Comparison of ENCODE assay signal across 13 cellular contexts in genomic region chr16:69741519-69741918, GRCh38. TPM values are rescaled to one million over a fixed set of nuclear protein-coding genes. Genes with fewer than 3 reads are reported as not detected.
DNase-seq lines count a peak whose midpoint lies in the region; ATAC-seq and TF ChIP-seq lines count a peak whose summit lies in the region.
"Had no signal": no experiment of that assay in that cellular context is flagged by ENCODE, and none has a peak within 500 bp of the region (broad histone marks: within the 10 kb centered on the region; RNA-seq: fewer than 3 reads in every experiment).

No MANE protein-coding gene starts in this region.

- H4K20me1 ChIP-seq in OCI-LY7 (ENCODE audit: insufficient read depth, low read length), result no peaks in the 10 kb centered on the region

- intact Hi-C loops in colonic mucosa (cut with DNase I) (no loop called here), mucosa of descending colon (cut with DNase I, micrococcal nuclease) (no loop called here), OCI-LY7 (cut with micrococcal nuclease; ENCODE audit: unreplicated experiment) (no loop called here)

- H3K27ac ChIP-seq in Peyer's patch (peak overlapping the region in 3 of 4 donors; percentile 36 to 57 (median 38)), colonic mucosa (peak overlapping the region; percentile 18), OCI-LY7 (ENCODE audit: low read depth, low read length, poor library complexity, severe bottlenecking) (no peak overlapping the region)
- H3K27ac ChIP-seq: pancreas had no signal

- CTCF ChIA-PET in OCI-LY7 (lab: Charles Lee; ENCODE audit: unreplicated experiment), result no interaction called here

- H3K36me3 ChIP-seq in Peyer's patch (peaks cover 0 to 61% (median 0%) of the 10 kb centered on the region in 3 donors), colonic mucosa (peaks cover 9% of the 10 kb centered on the region), mucosa of descending colon (ENCODE audit: low read depth) (no peaks in the 10 kb centered on the region), OCI-LY7 (ENCODE audit: insufficient read depth, low read length) (peaks cover 76% of the 10 kb centered on the region)

- H3K4me3 ChIP-seq in Peyer's patch, result no peak overlapping the region
- H3K4me3 ChIP-seq in colonic mucosa, result no peak overlapping the region
- no peak overlapping the region for H3K4me3 ChIP-seq in mucosa of descending colon
- H3K4me3 ChIP-seq in OCI-LY7 (ENCODE audit: low read depth, low read length, poor library complexity, severe bottlenecking), result no peak overlapping the region
- H3K4me3 ChIP-seq: pancreas had no signal

- DNase-seq in Ammon's horn (ENCODE audit: low spot score), result peak; percentile 42
- DNase-seq in Peyer's patch, result no peak
- no peak for DNase-seq in colonic mucosa
- no peak for DNase-seq in mucosa of descending colon
- DNase-seq in OCI-LY7 (ENCODE audit: low spot score), result no peak
- no peak for DNase-seq in stimulated activated naive CD4-positive, alpha-beta T cell treated with Interleukin-2 at 50 U/mL for 16 hours (lab: John Stamatoyannopoulos, UW)
- DNase-seq in activated gamma-delta T cell treated with Interleukin-2 at 50 U/mL for 16 hours, result no peak
- DNase-seq: effector memory CD8-positive, alpha-beta T cell; Karpas-422; NCI-H2171; stimulated activated CD8-positive, alpha-beta memory T cell treated with anti-CD3 and anti-CD28 coated beads, Interleukin-4, amount 100 ng/mL, for 48 hours had no signal

- H3K4me1 ChIP-seq in Peyer's patch (peaks cover 0 to 7% (median 2%) of the 10 kb centered on the region in 4 donors), colonic mucosa (peaks cover 6% of the 10 kb centered on the region), mucosa of descending colon (ENCODE audit: low read depth) (peaks cover 7% of the 10 kb centered on the region), OCI-LY7 (ENCODE audit: insufficient read depth, low read length, poor library complexity, severe bottlenecking) (no peaks in the 10 kb centered on the region)
- H3K4me1 ChIP-seq: pancreas had no signal

- H3K9me2 ChIP-seq in OCI-LY7 (ENCODE audit: insufficient read depth, low read length), result no peaks in the 10 kb centered on the region

- H3K9ac ChIP-seq in colonic mucosa (ENCODE audit: low read depth in 2 of 2, low read length in 2 of 2), result peak overlapping the region in 1 of 2 donors; percentile 43

- TF ChIP-seq CTCF in Peyer's patch (IDR thresholded peaks at IDR 0.05) (no peak), colonic mucosa (IDR thresholded peaks at IDR 0.05) (no peak), mucosa of descending colon (IDR thresholded peaks at IDR 0.05) (no peak), OCI-LY7 (conservative IDR thresholded peaks at IDR 0.05; ENCODE audit: low read length) (no peak)

- no peak for TF ChIP-seq POLR2A in Peyer's patch (IDR thresholded peaks at IDR 0.05)

- ATAC-seq in mucosa of descending colon (peak; percentile 17), HG03025 (IDR thresholded peaks at IDR 0.05; ENCODE audit: low FRiP score, unreplicated experiment) (no peak)
- ATAC-seq: effector memory CD8-positive, alpha-beta T cell had no signal

- no TSS peak for BruUV-seq in OCI-LY7 (replicated peaks; lab: Mats Ljungman, UMichigan)

- no peaks in the 10 kb centered on the region for H3K9me3 ChIP-seq in Peyer's patch
- H3K9me3 ChIP-seq in colonic mucosa, result no peaks in the 10 kb centered on the region
- H3K9me3 ChIP-seq in mucosa of descending colon, result no peaks in the 10 kb centered on the region
- no peaks in the 10 kb centered on the region for H3K9me3 ChIP-seq in OCI-LY7 (ENCODE audit: low read length)
- H3K9me3 ChIP-seq: pancreas had no signal

- POLR2A ChIA-PET in OCI-LY7 (lab: Charles Lee), result interaction anchor here (1.2 to 1.9 kb wide), 2 partner anchors 13 to 15 kb away, joined by 3 to 9 read pairs; partner anchors contain the start of genes NOB1 and NQO1

- no peak overlapping the region for H2AFZ ChIP-seq in OCI-LY7 (ENCODE audit: low read length)

- H3K27me3 ChIP-seq in Peyer's patch (no peaks in the 10 kb centered on the region), colonic mucosa (no peaks in the 10 kb centered on the region)
- H3K27me3 ChIP-seq: pancreas had no signal

- H3K79me2 ChIP-seq in OCI-LY7 (ENCODE audit: insufficient read depth, low read depth, low read length), result no peaks in the 10 kb centered on the region

- no peak overlapping the region for H3K4me2 ChIP-seq in OCI-LY7 (ENCODE audit: low read length)

RNA-seq across cellular contexts. Expression of gene NOB1, which starts 13.2 kb away (rescaled TPM):
- total RNA-seq in Peyer's patch (10 to 100 TPM; 13.5 to 37.1 (median 27.7) TPM), colonic mucosa (10 to 100 TPM; 36.3 to 45.8 TPM), mucosa of descending colon (10 to 100 TPM; 36.1 to 38.9 (median 36.4) TPM), OCI-LY7 (2022) (62.2 and 68.7 TPM in 2 replicates)
- 29.3 and 36.9 TPM in 2 replicates for total RNA-seq in OCI-LY7 (2014; rRNA removed; shearing (Covaris generic))

RNA-seq across cellular contexts. Expression of gene NQO1, which starts 15.2 kb away (rescaled TPM):
- 100 to 1,000 TPM in 3 of 4 donors, 10 to 100 TPM in 1; 42.4 to 311 (median 144) TPM for total RNA-seq in Peyer's patch
- 100 to 1,000 TPM in 1 of 2 donors, 10 to 100 TPM in 1; 94.6 to 134 TPM for total RNA-seq in colonic mucosa
- 100 to 1,000 TPM in 1 of 3 donors, 10 to 100 TPM in 2; 41.2 to 133 (median 87.4) TPM for total RNA-seq in mucosa of descending colon
- total RNA-seq in OCI-LY7 (2014; rRNA removed; shearing (Covaris generic)), result 3.2 and 3.6 TPM in 2 replicates
- total RNA-seq in OCI-LY7 (2022), result 4.1 TPM in 2 replicates

RNA-seq across cellular contexts. Expression of gene WWP2, which starts 20.6 kb away (rescaled TPM):
- total RNA-seq in Peyer's patch, result 100 to 1,000 TPM in 3 of 4 donors, 10 to 100 TPM in 1; 93.5 to 199 (median 111) TPM
- 100 to 1,000 TPM in 1 of 2 donors, 10 to 100 TPM in 1; 73.2 to 102 TPM for total RNA-seq in colonic mucosa
- 100 to 1,000 TPM in 1 of 3 donors, 10 to 100 TPM in 2; 70.2 to 110 (median 94.2) TPM for total RNA-seq in mucosa of descending colon
- total RNA-seq in OCI-LY7 (2014; rRNA removed; shearing (Covaris generic)), result 20.8 and 30.3 TPM in 2 replicates
- total RNA-seq in OCI-LY7 (2022), result 43.4 and 45.6 TPM in 2 replicates

Comparison
In these comparisons a context has a peak if more than half of its experiments do, and no peak if none do; other contexts are left out.
1. RNA of gene NQO1, which starts 15.2 kb away (total RNA-seq): 42.4 to 311 TPM in Peyer's patch, 94.6 to 134 TPM in colonic mucosa and 41.2 to 133 TPM in mucosa of descending colon; 3.2 to 4.1 TPM in OCI-LY7; every median in the first group is over 4 times any median in the second.